10 cellular contexts compared by ENCODE assay signal in the genomic region with DNA sequence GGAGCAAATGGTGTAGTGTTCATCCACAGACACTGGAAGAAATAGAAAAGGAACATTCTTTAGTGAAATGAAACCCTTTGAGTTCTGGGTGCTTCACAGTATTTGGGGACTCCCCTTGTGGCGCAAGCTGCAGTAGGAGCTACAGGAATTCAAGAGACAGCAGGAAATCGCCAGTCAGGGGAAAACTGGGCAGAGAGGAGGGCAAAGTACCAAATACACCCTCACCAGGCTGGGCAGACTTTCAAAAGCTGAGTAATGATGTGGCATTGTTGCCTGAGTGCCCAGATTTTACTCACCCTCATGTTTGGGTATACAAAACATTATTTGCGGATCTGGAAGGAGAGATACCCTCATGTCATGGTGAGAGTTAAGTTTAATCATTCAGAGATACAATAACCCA.
DNase-seq lines count a peak whose midpoint lies in the region; ATAC-seq and TF ChIP-seq lines count a peak whose summit lies in the region.
"Had no signal": no experiment of that assay in that cellular context is flagged by ENCODE, and none has a peak within 500 bp of the region (broad histone marks: within the 10 kb centered on the region; RNA-seq: fewer than 3 reads in every experiment).

No MANE protein-coding gene starts in this region.

- H3K27me3 ChIP-seq in SJCRH30 (no peaks in the 10 kb centered on the region), GM23338 (ENCODE audit: insufficient read depth) (no peaks in the 10 kb centered on the region)

- H3K9me3 Mint-ChIP-seq in GM23338: no peaks in the 10 kb centered on the region

- H3K4me3 Mint-ChIP-seq in GM23338: no peak overlapping the region

- no peaks in the 10 kb centered on the region for H3K36me3 ChIP-seq in SJCRH30
- H3K36me3 ChIP-seq in GM23338 (ENCODE audit: insufficient read depth): no peaks in the 10 kb centered on the region

- ATAC-seq in GM23338: no peak
- no peak for ATAC-seq in HG03432 (IDR thresholded peaks at IDR 0.05; ENCODE audit: unreplicated experiment)

- H3K4me3 ChIP-seq in SJCRH30 (no peak overlapping the region), epithelial cell of proximal tubule (ENCODE audit: low read depth, low read length) (no peak overlapping the region), GM23338 (no peak overlapping the region)

- TF ChIP-seq CTCF in epithelial cell of proximal tubule (conservative IDR thresholded peaks at IDR 0.05; ENCODE audit: low read depth, low read length) (no peak), GM23338 (conservative IDR thresholded peaks at IDR 0.05; ENCODE audit: low read depth in 2 of 2) (no peak)

- no peaks in the 10 kb centered on the region for H3K9me2 ChIP-seq in GM23338 (ENCODE audit: insufficient read depth)

- DNase-seq in H4 (ENCODE audit: low spot score) (peak; percentile 73), SJCRH30 (peak in 1 of 2 experiments; percentile 44), epithelial cell of proximal tubule (ENCODE audit: low read depth) (peak; percentile 93), renal cortical epithelial cell (ENCODE audit: low read depth) (peak; percentile 93), NCI-H748 treated with DMSO at 0.1 percent for 48 hours (lab: John Stamatoyannopoulos, UW) (no peak), GM23338 (ENCODE audit: low spot score) (no peak)
- DNase-seq: NCI-H2227 treated with DMSO at 0.1 percent for 48 hours; stimulated activated naive CD4-positive, alpha-beta T cell; T-helper 9 cell had no signal

- H3K4me2 ChIP-seq in GM23338: no peak overlapping the region

- peaks cover 4% of the 10 kb centered on the region for H3K27me3 Mint-ChIP-seq in GM23338 (ENCODE audit: insufficient read depth, low read depth, poor library complexity)

- no peaks in the 10 kb centered on the region for H3K79me2 ChIP-seq in GM23338 (replicated peaks; ENCODE audit: insufficient read depth)

- H3K27ac Mint-ChIP-seq in GM23338: no peak overlapping the region

- H3K4me1 ChIP-seq in SJCRH30 (peaks cover 22% of the 10 kb centered on the region), GM23338 (ENCODE audit: insufficient read depth) (no peaks in the 10 kb centered on the region)

- H3K4me1 Mint-ChIP-seq in GM23338: no peaks in the 10 kb centered on the region

- no peaks in the 10 kb centered on the region for H4K20me1 ChIP-seq in GM23338 (replicated peaks; ENCODE audit: insufficient read depth)

- no peaks in the 10 kb centered on the region for H3K9me3 ChIP-seq in SJCRH30 (replicated peaks)

- H3K27ac ChIP-seq in SJCRH30 (peak overlapping the region; percentile 92), GM23338 (ENCODE audit: low read depth) (no peak overlapping the region)

- no peak overlapping the region for H2AFZ ChIP-seq in GM23338

- H3F3A ChIP-seq in GM23338 (replicated peaks; ENCODE audit: low read depth): no peaks in the 10 kb centered on the region

- no peaks in the 10 kb centered on the region for H3K36me3 Mint-ChIP-seq in GM23338 (ENCODE audit: low read depth)

TF ChIP-seq in GM23338, 12 proteins besides CTCF, POLR2A, EP300 and RAD21:
- TF ChIP-seq NANOG (IDR thresholded peaks at IDR 0.05; ENCODE audit: borderline replicate concordance): no peak
- TF ChIP-seq ZNF114 (CRISPR knock-in tag; IDR thresholded peaks at IDR 0.05): no peak
- TF ChIP-seq JUNB (IDR thresholded peaks at IDR 0.05; ENCODE audit: unreplicated experiment): no peak
- TF ChIP-seq STAT1 (IDR thresholded peaks at IDR 0.05; ENCODE audit: unreplicated experiment): no peak
- TF ChIP-seq CREB1 (CRISPR knock-in tag; IDR thresholded peaks at IDR 0.05; ENCODE audit: low read depth): no peak
- TF ChIP-seq, protein P1, sequence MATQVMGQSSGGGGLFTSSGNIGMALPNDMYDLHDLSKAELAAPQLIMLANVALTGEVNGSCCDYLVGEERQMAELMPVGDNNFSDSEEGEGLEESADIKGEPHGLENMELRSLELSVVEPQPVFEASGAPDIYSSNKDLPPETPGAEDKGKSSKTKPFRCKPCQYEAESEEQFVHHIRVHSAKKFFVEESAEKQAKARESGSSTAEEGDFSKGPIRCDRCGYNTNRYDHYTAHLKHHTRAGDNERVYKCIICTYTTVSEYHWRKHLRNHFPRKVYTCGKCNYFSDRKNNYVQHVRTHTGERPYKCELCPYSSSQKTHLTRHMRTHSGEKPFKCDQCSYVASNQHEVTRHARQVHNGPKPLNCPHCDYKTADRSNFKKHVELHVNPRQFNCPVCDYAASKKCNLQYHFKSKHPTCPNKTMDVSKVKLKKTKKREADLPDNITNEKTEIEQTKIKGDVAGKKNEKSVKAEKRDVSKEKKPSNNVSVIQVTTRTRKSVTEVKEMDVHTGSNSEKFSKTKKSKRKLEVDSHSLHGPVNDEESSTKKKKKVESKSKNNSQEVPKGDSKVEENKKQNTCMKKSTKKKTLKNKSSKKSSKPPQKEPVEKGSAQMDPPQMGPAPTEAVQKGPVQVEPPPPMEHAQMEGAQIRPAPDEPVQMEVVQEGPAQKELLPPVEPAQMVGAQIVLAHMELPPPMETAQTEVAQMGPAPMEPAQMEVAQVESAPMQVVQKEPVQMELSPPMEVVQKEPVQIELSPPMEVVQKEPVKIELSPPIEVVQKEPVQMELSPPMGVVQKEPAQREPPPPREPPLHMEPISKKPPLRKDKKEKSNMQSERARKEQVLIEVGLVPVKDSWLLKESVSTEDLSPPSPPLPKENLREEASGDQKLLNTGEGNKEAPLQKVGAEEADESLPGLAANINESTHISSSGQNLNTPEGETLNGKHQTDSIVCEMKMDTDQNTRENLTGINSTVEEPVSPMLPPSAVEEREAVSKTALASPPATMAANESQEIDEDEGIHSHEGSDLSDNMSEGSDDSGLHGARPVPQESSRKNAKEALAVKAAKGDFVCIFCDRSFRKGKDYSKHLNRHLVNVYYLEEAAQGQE (IDR thresholded peaks at IDR 0.05; ENCODE audit: unreplicated experiment): no peak

Comparison
In these comparisons a context has a peak if more than half of its experiments do, and no peak if none do; other contexts are left out.
1. DNase-seq: peak in H4 (single experiment), epithelial cell of proximal tubule (single experiment) and renal cortical epithelial cell (single experiment); none in NCI-H748 treated with DMSO at 0.1 percent for 48 hours (single experiment) and GM23338 (single experiment).